8 cellular contexts compared by ENCODE assay signal in the genomic region with DNA sequence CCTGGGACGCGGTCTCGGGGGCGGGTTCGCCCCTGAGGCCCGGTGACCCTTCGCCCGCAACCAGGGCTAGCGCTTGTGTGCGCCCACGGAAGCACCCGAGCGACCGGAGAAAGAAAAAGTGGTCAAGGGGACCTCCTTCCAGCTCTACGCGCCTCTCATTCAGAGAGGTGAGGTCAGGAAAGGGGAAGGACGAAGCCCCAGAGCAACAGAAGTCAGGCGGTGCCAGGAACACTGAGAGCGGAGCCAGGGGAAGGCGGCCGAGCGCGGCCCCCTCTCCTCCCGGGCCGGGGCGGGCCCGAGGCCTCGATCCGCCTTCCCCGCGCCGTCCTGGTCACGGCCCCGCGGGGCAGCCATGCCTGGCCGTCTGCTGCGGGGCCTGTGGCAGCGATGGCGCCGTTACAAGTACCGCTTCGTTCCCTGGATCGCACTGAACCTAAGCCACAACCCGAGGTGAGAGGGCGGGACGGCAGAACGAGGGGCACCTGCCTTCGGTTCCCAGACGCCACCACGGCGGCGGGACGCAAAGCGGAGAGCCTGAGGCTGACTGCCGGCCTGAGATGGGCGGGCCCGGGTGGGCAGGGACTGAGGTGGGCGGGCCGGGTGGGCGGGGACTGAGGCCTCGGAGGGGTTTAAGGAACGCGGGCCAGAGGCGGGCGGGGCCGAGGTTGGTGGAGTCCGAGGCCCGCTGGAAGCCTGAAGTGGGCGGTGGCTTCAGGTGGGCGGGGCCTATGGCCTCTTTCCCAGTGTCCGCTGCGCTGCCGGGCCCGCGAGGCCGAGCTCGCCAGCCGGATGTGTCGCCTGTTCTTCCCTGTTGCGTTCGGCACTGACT.
DNase-seq lines count a peak whose midpoint lies in the region; TF ChIP-seq lines count a peak whose summit lies in the region.

A gene with protein sequence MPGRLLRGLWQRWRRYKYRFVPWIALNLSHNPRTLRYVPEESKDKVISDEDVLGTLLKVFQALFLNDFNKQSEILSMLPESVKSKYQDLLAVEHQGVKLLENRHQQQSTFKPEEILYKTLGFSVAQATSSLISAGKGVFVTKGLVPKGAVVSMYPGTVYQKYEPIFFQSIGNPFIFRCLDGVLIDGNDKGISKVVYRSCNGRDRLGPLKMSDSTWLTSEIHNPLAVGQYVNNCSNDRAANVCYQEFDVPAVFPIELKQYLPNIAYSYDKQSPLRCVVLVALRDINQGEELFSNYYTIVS (plus strand): TSS at position 303 of the 829 bp plus-strand sequence. CDS start 50 bp downstream, at position 353.

- H3K36me3 ChIP-seq in effector memory CD4-positive, alpha-beta T cell (ENCODE audit: control insufficient read depth, insufficient read depth, low read length) = no peaks in the 10 kb centered on the region

- H3K4me3 ChIP-seq in effector memory CD4-positive, alpha-beta T cell (ENCODE audit: insufficient read depth, low read depth, low read length, poor library complexity, severe bottlenecking) = peak within 1 kb of the TSS; percentile 75

- DNase-seq in CMK (ENCODE audit: low read depth) (peak; percentile 75), GM20000 (ENCODE audit: low spot score) (peak; percentile 97), HS-5 (ENCODE audit: low read depth) (peak; percentile 80), NK-92 (lab: John Stamatoyannopoulos, UW; ENCODE audit: unreplicated experiment) (peak; percentile 55), medulla oblongata (ENCODE audit: extremely low spot score) (peak; percentile 98)
- peak; percentile 77 to 79 for DNase-seq in activated CD8-positive, alpha-beta memory T cell treated with anti-CD3 and anti-CD28 coated beads for 4 hours (ENCODE audit: low read depth in 2 of 2)
- DNase-seq in effector memory CD4-positive, alpha-beta T cell = peak; percentile 78 to 89 (median 84)
- DNase-seq in stimulated activated CD4-positive, alpha-beta T cell treated with anti-CD3 and anti-CD28 coated beads, TNF-alpha, amount 100 ng/mL, for 48 hours (ENCODE audit: low read depth in 3 of 3) = peak; percentile 82 to 93 (median 88)

- peak within 1 kb of the TSS; percentile 75 for H3K27ac ChIP-seq in effector memory CD4-positive, alpha-beta T cell (ENCODE audit: insufficient read depth, low read length, poor library complexity, severe bottlenecking)

- H3K27me3 ChIP-seq in effector memory CD4-positive, alpha-beta T cell (replicated peaks; ENCODE audit: control insufficient read depth, insufficient read depth, low read length, poor library complexity, severe bottlenecking) = no peaks in the 10 kb centered on the region

- peaks cover 17% of the 10 kb centered on the region for H3K4me1 ChIP-seq in effector memory CD4-positive, alpha-beta T cell (ENCODE audit: control insufficient read depth, insufficient read depth, low read length, poor library complexity, severe bottlenecking)

- H3K9me3 ChIP-seq in effector memory CD4-positive, alpha-beta T cell (ENCODE audit: control insufficient read depth, low read length) = no peaks in the 10 kb centered on the region

- TF ChIP-seq CTCF in GM20000 (IDR thresholded peaks at IDR 0.05; ENCODE audit: extremely low read depth, missing control alignments) = no peak

Comparison
In these comparisons a context has a peak if more than half of its experiments do, and no peak if none do; other contexts are left out.
1. Peak in every context shown above with its lines: DNase-seq, H3K4me3 ChIP-seq and H3K27ac ChIP-seq.